1 cellular context compared by ENCODE assay signal in the genomic region with DNA sequence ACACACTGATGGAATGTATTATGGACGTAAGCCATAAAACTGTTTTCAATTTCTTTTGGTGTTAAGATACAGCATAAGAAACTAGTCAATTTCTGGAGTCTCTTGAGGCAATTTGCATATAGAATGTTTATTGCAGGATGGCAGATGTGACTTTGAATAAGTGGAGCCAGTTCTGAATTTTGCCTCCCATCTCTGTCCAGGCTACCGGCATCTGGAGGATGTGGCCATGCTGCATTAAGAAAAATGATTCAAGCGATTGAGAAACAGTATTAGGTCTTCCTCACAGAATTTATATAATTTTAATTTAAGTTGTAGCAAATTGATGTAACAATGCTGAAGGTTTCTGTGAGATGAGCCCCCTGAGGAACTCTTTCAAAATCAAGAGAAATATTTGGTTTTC.
TF ChIP-seq lines count a peak whose summit lies in the region.

No MANE protein-coding gene starts in this region.

TF ChIP-seq in GM23338, 12 proteins besides CTCF, POLR2A, EP300 and RAD21:
- TF ChIP-seq ZNF462 (CRISPR knock-in tag; IDR thresholded peaks at IDR 0.05) (no peak), NANOG (IDR thresholded peaks at IDR 0.05; ENCODE audit: borderline replicate concordance) (no peak), ZNF114 (CRISPR knock-in tag; IDR thresholded peaks at IDR 0.05) (no peak), JUNB (IDR thresholded peaks at IDR 0.05; ENCODE audit: unreplicated experiment) (no peak), EZH2 (IDR thresholded peaks at IDR 0.05; ENCODE audit: low read depth, unreplicated experiment) (no peak), REST (IDR thresholded peaks at IDR 0.05; ENCODE audit: unreplicated experiment) (no peak), POLR2AphosphoS5 (IDR thresholded peaks at IDR 0.05; ENCODE audit: low read depth) (no peak), CREB1 (CRISPR knock-in tag; IDR thresholded peaks at IDR 0.05; ENCODE audit: low read depth) (no peak), STAT1 (IDR thresholded peaks at IDR 0.05; ENCODE audit: unreplicated experiment) (no peak), EZH2phosphoT487 (IDR thresholded peaks at IDR 0.05; ENCODE audit: unreplicated experiment) (no peak)
